In genomic region chr19:32251634-32252332, GRCh38 we compare ENCODE assay signal across 10 cellular contexts.
"Had no signal": no experiment of that assay in that cellular context is flagged by ENCODE, and none has a peak within 500 bp of the region (broad histone marks: within the 10 kb centered on the region; RNA-seq: fewer than 3 reads in every experiment).

No MANE protein-coding gene starts in this region.

- ATAC-seq: GM23338, HCT116 had no signal

- H3K9ac ChIP-seq: KMS-11 had no signal

- H3K4me1 ChIP-seq: HAP-1 had no signal

- H3K4me1 Mint-ChIP-seq: GM23338 had no signal

- H3K27ac Mint-ChIP-seq: GM23338, HFFc6 had no signal

- H3K27ac ChIP-seq: HL-60, KMS-11 had no signal

- H3K4me3 Mint-ChIP-seq: GM23338, HFFc6 had no signal

- H3K4me3 ChIP-seq: GM23338, HAP-1 had no signal

- H3K4me2 ChIP-seq: GM23338, KMS-11 had no signal

- H3K9me3 Mint-ChIP-seq: GM23338 had no signal

- H3K9me3 ChIP-seq: HAP-1 had no signal

- FAIRE-seq: H1, H54 had no signal

- DNase-seq: HFFc6, IMR-90, KBM-7 had no signal

- H3K36me3 ChIP-seq: HAP-1 had no signal
